Comparison of ENCODE assay signal across 9 cellular contexts in the genomic region with DNA sequence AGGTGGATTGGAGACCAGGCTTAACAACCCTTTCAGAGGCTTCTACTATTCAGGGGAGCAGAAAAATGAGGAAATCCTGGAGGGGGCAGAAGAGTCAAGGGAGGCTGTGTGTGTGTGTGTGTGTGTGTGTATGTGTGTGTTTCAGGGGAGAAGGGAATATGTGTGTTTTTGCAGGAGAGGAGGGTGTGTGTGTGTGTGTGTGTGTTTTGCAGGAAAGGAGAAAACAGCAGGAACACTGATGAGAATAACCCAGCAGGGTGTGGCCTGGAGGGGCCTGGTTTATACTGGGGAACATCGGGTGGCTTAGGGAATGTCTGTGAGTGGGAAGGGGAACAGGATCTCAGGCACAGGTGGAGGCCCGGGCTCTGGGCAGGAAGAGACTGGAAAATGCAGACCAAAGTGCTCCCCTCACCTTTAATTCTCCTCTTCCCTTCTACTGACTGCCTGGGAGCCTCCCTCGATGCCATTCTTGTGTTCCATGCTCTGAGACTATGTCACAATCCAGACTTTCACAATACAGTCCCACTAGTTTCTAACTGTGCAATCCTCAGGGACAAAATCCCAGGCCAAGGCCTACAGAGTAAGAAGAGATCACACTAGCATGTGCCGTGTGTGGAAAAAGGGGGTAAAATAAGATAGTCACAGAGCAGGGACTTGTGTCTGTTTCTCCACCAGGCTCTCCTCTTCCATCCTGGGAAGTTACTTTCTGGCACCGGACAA. TPM values are rescaled to one million over a fixed set of nuclear protein-coding genes. Genes with fewer than 3 reads are reported as not detected.
DNase-seq lines count a peak whose midpoint lies in the region; ATAC-seq, FAIRE-seq and TF ChIP-seq lines count a peak whose summit lies in the region.
"Had no signal": no experiment of that assay in that cellular context is flagged by ENCODE, and none has a peak within 500 bp of the region (broad histone marks: within the 10 kb centered on the region; RNA-seq: fewer than 3 reads in every experiment).

No MANE protein-coding gene starts in this region.

- POLR2A ChIA-PET in CD4-positive, alpha-beta memory T cell (lab: Charles Lee; ENCODE audit: partially characterized antibody) = no interaction called here
- POLR2A ChIA-PET in CD4-positive, alpha-beta T cell (lab: Charles Lee) = no interaction called here

- H3K4ac ChIP-seq in neuronal stem cell (ENCODE audit: low read length) = no peak overlapping the region

- no peak overlapping the region for H2AFZ ChIP-seq in neuronal stem cell (ENCODE audit: low read length)

- peaks cover under 1 to 14% of the 10 kb centered on the region in 2 donors for H3K36me3 Mint-ChIP-seq in CD4-positive, alpha-beta memory T cell
- peaks cover 0 to 10% of the 10 kb centered on the region in 2 donors for H3K36me3 Mint-ChIP-seq in CD14-positive monocyte
- peaks cover 10% of the 10 kb centered on the region for H3K36me3 Mint-ChIP-seq in CD4-positive, alpha-beta T cell (ENCODE audit: low read depth)

- no peaks in the 10 kb centered on the region for H3K9me3 Mint-ChIP-seq in CD4-positive, alpha-beta memory T cell
- H3K9me3 Mint-ChIP-seq in CD14-positive monocyte = peaks cover 0 to 2% (median 0%) of the 10 kb centered on the region in 7 donors
- H3K9me3 Mint-ChIP-seq in CD4-positive, alpha-beta T cell = no peaks in the 10 kb centered on the region

- no peaks in the 10 kb centered on the region for H3K36me3 ChIP-seq in CD4-positive, alpha-beta memory T cell (ENCODE audit: insufficient read depth, low read length)
- no peaks in the 10 kb centered on the region for H3K36me3 ChIP-seq in neuronal stem cell (replicated peaks in 1 of 2; ENCODE audit: control insufficient read depth in 2 of 2, insufficient read depth in 2 of 2, low read length in 2 of 2)

- H2BK12ac ChIP-seq in neuronal stem cell (ENCODE audit: low read length) = no peak overlapping the region

- TF ChIP-seq CTCF in NB4 (IDR thresholded peaks at IDR 0.05; ENCODE audit: low read depth, low read length) = no peak
- no peak for TF ChIP-seq CTCF in fibroblast of mammary gland (conservative IDR thresholded peaks at IDR 0.05; ENCODE audit: control insufficient read depth, insufficient read depth, low read depth, low read length)
- TF ChIP-seq CTCF in CD14-positive monocyte (IDR thresholded peaks at IDR 0.05) = no peak
- no peak for TF ChIP-seq CTCF in CD4-positive, alpha-beta T cell (IDR thresholded peaks at IDR 0.05)

- TF ChIP-seq POLR2A in NB4 (IDR thresholded peaks at IDR 0.05; ENCODE audit: extremely low read depth, insufficient read length) (no peak), GM12892 (IDR thresholded peaks at IDR 0.05; ENCODE audit: low read depth, low read length) (no peak)

- no peak overlapping the region for H3K9ac ChIP-seq in neuronal stem cell (ENCODE audit: low read depth, low read length, poor library complexity)

- intact Hi-C loops in CD4-positive, alpha-beta memory T cell (cut with micrococcal nuclease) = no loop called here
- intact Hi-C loops in CD14-positive monocyte (cut with micrococcal nuclease) = no loop called here
- intact Hi-C loops in CD4-positive, alpha-beta T cell (cut with DNase I, micrococcal nuclease) = no loop called here

- no peak overlapping the region for H3K18ac ChIP-seq in neuronal stem cell (ENCODE audit: low read length)

- no peak overlapping the region for H2BK5ac ChIP-seq in neuronal stem cell (ENCODE audit: low read length)

- H3K27ac Mint-ChIP-seq in CD4-positive, alpha-beta memory T cell = peak overlapping the region in 5 of 7 donors; percentile 36 to 78 (median 58)
- peak overlapping the region in 1 of 7 donors; percentile 37 for H3K27ac Mint-ChIP-seq in CD14-positive monocyte
- H3K27ac Mint-ChIP-seq in CD4-positive, alpha-beta T cell = no peak overlapping the region

- H3K4me1 Mint-ChIP-seq in CD4-positive, alpha-beta memory T cell = peaks cover 6 to 28% (median 18%) of the 10 kb centered on the region in 4 donors
- peaks cover 22% of the 10 kb centered on the region for H3K4me1 Mint-ChIP-seq in CD14-positive monocyte
- peaks cover 25% of the 10 kb centered on the region for H3K4me1 Mint-ChIP-seq in CD4-positive, alpha-beta T cell (ENCODE audit: low read depth)

- H2BK120ac ChIP-seq in neuronal stem cell (ENCODE audit: low read depth, low read length) = no peak overlapping the region

- no peaks in the 10 kb centered on the region for H3K27me3 Mint-ChIP-seq in CD4-positive, alpha-beta memory T cell
- peaks cover 0 to 1% (median 0%) of the 10 kb centered on the region in 3 donors for H3K27me3 Mint-ChIP-seq in CD14-positive monocyte (ENCODE audit: low read depth in 3 of 3)
- no peaks in the 10 kb centered on the region for H3K27me3 Mint-ChIP-seq in CD4-positive, alpha-beta T cell

- H2BK15ac ChIP-seq in neuronal stem cell (ENCODE audit: low read length) = no peak overlapping the region

- H3K4me3 Mint-ChIP-seq in CD4-positive, alpha-beta memory T cell = no peak overlapping the region
- H3K4me3 Mint-ChIP-seq in CD14-positive monocyte = no peak overlapping the region
- H3K4me3 Mint-ChIP-seq in CD4-positive, alpha-beta T cell = no peak overlapping the region

- H4K8ac ChIP-seq in neuronal stem cell (ENCODE audit: low read depth, low read length) = no peak overlapping the region

- H3K27ac ChIP-seq in CD4-positive, alpha-beta memory T cell (ENCODE audit: low read depth, low read length) = no peak overlapping the region
- H3K27ac ChIP-seq in neuronal stem cell (replicated peaks; ENCODE audit: low read length) = no peak overlapping the region
- no peak overlapping the region for H3K27ac ChIP-seq in CD4-positive, alpha-beta T cell (ENCODE audit: low read depth, low read length)

- no peaks in the 10 kb centered on the region for H3K9me3 ChIP-seq in CD4-positive, alpha-beta memory T cell (ENCODE audit: control insufficient read depth in 1 of 2, low read length in 2 of 2)
- H3K9me3 ChIP-seq in neuronal stem cell (replicated peaks in 1 of 2; ENCODE audit: control insufficient read depth in 2 of 2, insufficient read depth in 1 of 2, low read depth in 1 of 2, low read length in 2 of 2) = no peaks in the 10 kb centered on the region
- no peaks in the 10 kb centered on the region for H3K9me3 ChIP-seq in CD4-positive, alpha-beta T cell (ENCODE audit: control insufficient read depth, low read length)

- H3K4me1 ChIP-seq in CD4-positive, alpha-beta memory T cell (ENCODE audit: insufficient read depth, low read length) = no peaks in the 10 kb centered on the region
- peaks cover 25 to 32% of the 10 kb centered on the region in 2 donors for H3K4me1 ChIP-seq in neuronal stem cell (ENCODE audit: control insufficient read depth in 2 of 2, insufficient read depth in 1 of 2, low read depth in 1 of 2, low read length in 2 of 2)

- no peak overlapping the region for H3K14ac ChIP-seq in neuronal stem cell (ENCODE audit: low read length)

- H2AK5ac ChIP-seq in neuronal stem cell (ENCODE audit: low read depth, low read length) = peak overlapping the region; percentile 29

- no peak for ATAC-seq in CD4-positive, alpha-beta T cell (ENCODE audit: poor library complexity)

- H3K27me3 ChIP-seq in CD4-positive, alpha-beta memory T cell (ENCODE audit: insufficient read depth, low read length) = no peaks in the 10 kb centered on the region
- H3K27me3 ChIP-seq in neuronal stem cell (ENCODE audit: control insufficient read depth in 3 of 3, insufficient read depth in 3 of 3, low read depth in 1 of 3, low read length in 3 of 3) = no peaks in the 10 kb centered on the region
- H3K27me3 ChIP-seq in CD4-positive, alpha-beta T cell (ENCODE audit: control insufficient read depth, insufficient read depth, low read length) = no peaks in the 10 kb centered on the region

- no peak overlapping the region for H4K91ac ChIP-seq in neuronal stem cell (ENCODE audit: low read depth, low read length, poor library complexity)

- no peaks in the 10 kb centered on the region for H3K79me1 ChIP-seq in neuronal stem cell (ENCODE audit: low read depth, low read length)

- no CpG with 5 or more reads among the region's 5 CpGs for WGBS in neuronal stem cell (ENCODE audit: extremely low coverage in 2 of 2, insufficient read length in 2 of 2, insufficient replicate concordance in 1 of 2), 2 donors

- H3K23ac ChIP-seq in neuronal stem cell (ENCODE audit: low read depth, low read length, poor library complexity) = no peak overlapping the region

- no peak for DNase-seq in CD4-positive, alpha-beta memory T cell
- DNase-seq in NB4 (ENCODE audit: low read depth) = peak; percentile 8
- peak; percentile 44 for DNase-seq in fibroblast of mammary gland (ENCODE audit: low read depth)
- no peak for DNase-seq in neuronal stem cell (ENCODE audit: low spot score)
- no peak for DNase-seq in CD14-positive monocyte (ENCODE audit: low spot score)
- DNase-seq in activated CD4-positive, alpha-beta T cell treated with anti-CD3 and anti-CD28 coated beads for 4 hours = no peak
- no peak for DNase-seq in CD4-positive, alpha-beta T cell
- DNase-seq in GM12892 (ENCODE audit: insufficient read length) = no peak

- CTCF ChIA-PET in CD4-positive, alpha-beta memory T cell (lab: Charles Lee; ENCODE audit: partially characterized antibody) = no interaction called here
- CTCF ChIA-PET in CD4-positive, alpha-beta T cell (lab: Charles Lee) = no interaction called here

- no peak for FAIRE-seq in GM12892 (lab: Jason Lieb, UNC)
- FAIRE-seq: TTC549 had no signal

- H3K4me3 ChIP-seq in CD4-positive, alpha-beta memory T cell (ENCODE audit: low read length in 2 of 2) = no peak overlapping the region
- H3K4me3 ChIP-seq in NB4 (ENCODE audit: low read depth, low read length) (no peak overlapping the region), fibroblast of mammary gland (ENCODE audit: control insufficient read depth, low read depth, low read length) (no peak overlapping the region), neuronal stem cell (ENCODE audit: low read length in 2 of 2) (no peak overlapping the region)

- H3K4me2 ChIP-seq in neuronal stem cell (ENCODE audit: insufficient read depth, low read length, poor library complexity, severe bottlenecking) = no peak overlapping the region

RNA-seq across cellular contexts. Expression of a gene that starts 10.0 kb away (rescaled TPM):
- 10 to 100 TPM; 22.8 to 27.0 TPM for total RNA-seq in CD4-positive, alpha-beta memory T cell
- polyA plus RNA-seq in CD4-positive, alpha-beta memory T cell = 10 to 100 TPM; 61.0 to 86.7 TPM
- polyA plus RNA-seq in neuronal stem cell (2013, experiment 1 of 2) = 27.2 TPM
- polyA plus RNA-seq in neuronal stem cell (2013, experiment 2 of 2) = 26.7 TPM
- polyA plus RNA-seq in CD14-positive monocyte = 10 to 100 TPM; 22.4 to 27.6 TPM
- total RNA-seq in CD4-positive, alpha-beta T cell = 1 to 10 TPM; 3.7 to 4.1 TPM
- polyA plus RNA-seq in GM12892 (2012; ENCODE audit: missing spikeins) = 163 TPM

RNA-seq across cellular contexts. Expression of a gene that starts 33.8 kb away (rescaled TPM):
- total RNA-seq in CD4-positive, alpha-beta memory T cell = not detected
- not detected for polyA plus RNA-seq in CD4-positive, alpha-beta memory T cell
- polyA plus RNA-seq in neuronal stem cell (2013, experiment 1 of 2) = not detected
- not detected for polyA plus RNA-seq in neuronal stem cell (2013, experiment 2 of 2)
- not detected for polyA plus RNA-seq in CD14-positive monocyte
- total RNA-seq in CD4-positive, alpha-beta T cell = not detected
- polyA plus RNA-seq in GM12892 (2012; ENCODE audit: missing spikeins) = not detected

Comparison
In these comparisons a context has a peak if more than half of its experiments do, and no peak if none do; other contexts are left out.
1. DNase-seq: peak in NB4 (single experiment) and fibroblast of mammary gland (single experiment); none in CD4-positive, alpha-beta memory T cell (0 of 5), neuronal stem cell (single experiment), CD14-positive monocyte (single experiment), activated CD4-positive, alpha-beta T cell treated with anti-CD3 and anti-CD28 coated beads for 4 hours (0 of 2), CD4-positive, alpha-beta T cell (0 of 10) and GM12892 (single experiment).
2. RNA of a gene that starts 10.0 kb away (total RNA-seq): 22.8 to 27.0 TPM in CD4-positive, alpha-beta memory T cell; 3.7 to 4.1 TPM in CD4-positive, alpha-beta T cell; every median in the first group is over 4 times any median in the second.